1 cellular context compared by ENCODE assay signal in the genomic region with DNA sequence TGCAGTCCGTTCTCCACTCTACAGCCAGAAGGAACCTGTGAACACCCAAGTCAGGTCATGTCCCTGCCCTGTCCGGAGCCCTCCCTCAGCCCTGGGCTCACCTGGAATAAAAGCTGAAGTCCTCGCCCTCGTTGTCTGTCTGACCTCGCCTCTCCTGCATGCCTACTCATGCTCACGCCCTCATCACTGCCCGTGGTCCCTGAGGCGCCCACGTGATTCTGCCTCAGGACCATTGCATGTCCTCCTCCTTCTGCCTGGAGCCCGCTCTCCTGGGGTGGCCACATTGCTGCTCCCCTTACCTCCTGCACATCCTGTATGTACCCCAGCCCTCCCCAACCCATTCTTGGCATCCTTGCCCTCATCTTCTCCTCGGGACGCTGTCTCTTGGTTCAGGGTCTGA.
TF ChIP-seq lines count a peak whose summit lies in the region.

No MANE protein-coding gene starts in this region.

TF ChIP-seq in H1, 55 proteins besides CTCF, POLR2A, EP300 and RAD21:
- no peak for TF ChIP-seq RXRA (IDR thresholded peaks at IDR 0.05; ENCODE audit: insufficient read depth, low read depth, low read length)
- TF ChIP-seq MAFK (IDR thresholded peaks at IDR 0.05; ENCODE audit: low read depth, low read length) = no peak
- TF ChIP-seq TEAD4 (IDR thresholded peaks at IDR 0.05; ENCODE audit: low read depth, low read length) = no peak
- TF ChIP-seq ASH2L (IDR thresholded peaks at IDR 0.05; ENCODE audit: low read length) = no peak
- TF ChIP-seq CHD1 (IDR thresholded peaks at IDR 0.05; ENCODE audit: low read depth, low read length) = no peak
- TF ChIP-seq TCF12 (IDR thresholded peaks at IDR 0.05; ENCODE audit: low read depth, low read length) = no peak
- TF ChIP-seq PHF8 (conservative IDR thresholded peaks at IDR 0.05; ENCODE audit: low read depth, low read length) = no peak
- TF ChIP-seq TAF1 (IDR thresholded peaks at IDR 0.05; ENCODE audit: low read depth, low read length) = no peak
- TF ChIP-seq USF2 (IDR thresholded peaks at IDR 0.05; ENCODE audit: low read length) = no peak
- no peak for TF ChIP-seq TBP (IDR thresholded peaks at IDR 0.05; ENCODE audit: low read depth, low read length)
- TF ChIP-seq CREB1 (IDR thresholded peaks at IDR 0.05) = no peak
- TF ChIP-seq CHD2 (IDR thresholded peaks at IDR 0.05; ENCODE audit: low read length) = no peak
